ENCODE assay signal across 16 cellular contexts in genomic region chr3:43465109-43465508, GRCh38.
A peak's percentile ranks its signal among the peaks of the same experiment; 100 is the strongest.
DNase-seq lines count a peak whose midpoint lies in the region; ATAC-seq and TF ChIP-seq lines count a peak whose summit lies in the region.
"Had no signal": no experiment of that assay in that cellular context is flagged by ENCODE, and none has a peak within 500 bp of the region (broad histone marks: within the 10 kb centered on the region; RNA-seq: fewer than 3 reads in every experiment).

No MANE protein-coding gene starts in this region.

- no peak for TF ChIP-seq CTCF in LNCaP clone FGC (IDR thresholded peaks at IDR 0.05; ENCODE audit: control insufficient read depth, extremely low read depth, insufficient read depth)

- H3K4me3 ChIP-seq in LNCaP clone FGC (ENCODE audit: low read depth, low read length) = no peak overlapping the region
- H3K4me3 ChIP-seq: GM23338 had no signal

- ATAC-seq in HG02884 (IDR thresholded peaks at IDR 0.05; ENCODE audit: unreplicated experiment) (no peak), GM18870 (IDR thresholded peaks at IDR 0.05; ENCODE audit: unreplicated experiment) (no peak)
- no peak for ATAC-seq in effector memory CD8-positive, alpha-beta T cell (replicated peaks)
- ATAC-seq: GM23338, HCT116 had no signal

- POLR2A ChIA-PET in activated CD4-positive, alpha-beta memory T cell treated with anti-CD3 and anti-CD28 coated beads for 36 hours (lab: Charles Lee) = no interaction called here

- intact Hi-C loops in activated CD4-positive, alpha-beta memory T cell treated with anti-CD3 and anti-CD28 coated beads for 36 hours (cut with micrococcal nuclease) = no loop called here

- peaks cover 2% of the 10 kb centered on the region for H3K36me3 Mint-ChIP-seq in effector memory CD8-positive, alpha-beta T cell (ENCODE audit: insufficient read depth)
- peaks cover 21% of the 10 kb centered on the region for H3K36me3 Mint-ChIP-seq in activated CD4-positive, alpha-beta memory T cell treated with anti-CD3 and anti-CD28 coated beads for 36 hours

- peaks cover 7 to 20% of the 10 kb centered on the region in 2 donors for H3K4me1 Mint-ChIP-seq in effector memory CD8-positive, alpha-beta T cell (ENCODE audit: low read depth in 2 of 2)
- peaks cover 4% of the 10 kb centered on the region for H3K4me1 Mint-ChIP-seq in activated CD4-positive, alpha-beta memory T cell treated with anti-CD3 and anti-CD28 coated beads for 36 hours (ENCODE audit: low read depth)

- DNase-seq in COLO668 (lab: John Stamatoyannopoulos, UW; ENCODE audit: unreplicated experiment) (peak; percentile 12), LNCaP clone FGC (ENCODE audit: low read depth) (peak; percentile 78), SHP77 treated with DMSO at 0.1 percent for 48 hours (lab: John Stamatoyannopoulos, UW) (peak; percentile 21), kidney tubule cell (ENCODE audit: low spot score) (peak; percentile 16)
- no peak for DNase-seq in effector memory CD8-positive, alpha-beta T cell
- no peak for DNase-seq in activated CD4-positive, alpha-beta memory T cell treated with anti-CD3 and anti-CD28 coated beads for 36 hours
- DNase-seq: MV-4-11; NCI-H1436; NCI-H524; NK-92 treated with Interleukin-12 subunit alpha and Interleukin-12 subunit beta, amount 100 ng/mL, for 24 hours; RPMI8226; SW 1271 had no signal

- CTCF ChIA-PET in activated CD4-positive, alpha-beta memory T cell treated with anti-CD3 and anti-CD28 coated beads for 36 hours (lab: Charles Lee) = no interaction called here

- H3K27ac Mint-ChIP-seq in effector memory CD8-positive, alpha-beta T cell = no peak overlapping the region
- H3K27ac Mint-ChIP-seq in activated CD4-positive, alpha-beta memory T cell treated with anti-CD3 and anti-CD28 coated beads for 36 hours = no peak overlapping the region
- H3K27ac Mint-ChIP-seq: GM23338 had no signal

- no peaks in the 10 kb centered on the region for H3K9me3 Mint-ChIP-seq in effector memory CD8-positive, alpha-beta T cell
- peaks cover 6% of the 10 kb centered on the region for H3K9me3 Mint-ChIP-seq in activated CD4-positive, alpha-beta memory T cell treated with anti-CD3 and anti-CD28 coated beads for 36 hours

- H3K27me3 Mint-ChIP-seq in effector memory CD8-positive, alpha-beta T cell = no peaks in the 10 kb centered on the region
- H3K27me3 Mint-ChIP-seq in activated CD4-positive, alpha-beta memory T cell treated with anti-CD3 and anti-CD28 coated beads for 36 hours = no peaks in the 10 kb centered on the region

- no peak overlapping the region for H3K4me3 Mint-ChIP-seq in effector memory CD8-positive, alpha-beta T cell
- H3K4me3 Mint-ChIP-seq in activated CD4-positive, alpha-beta memory T cell treated with anti-CD3 and anti-CD28 coated beads for 36 hours = no peak overlapping the region
- H3K4me3 Mint-ChIP-seq: GM23338 had no signal

Comparison
In these comparisons a context has a peak if more than half of its experiments do, and no peak if none do; other contexts are left out.
1. DNase-seq: peak in COLO668 (single experiment), LNCaP clone FGC (single experiment), SHP77 treated with DMSO at 0.1 percent for 48 hours (single experiment) and kidney tubule cell (single experiment); none in effector memory CD8-positive, alpha-beta T cell (0 of 3) and activated CD4-positive, alpha-beta memory T cell treated with anti-CD3 and anti-CD28 coated beads for 36 hours (single experiment).